In the genomic region with DNA sequence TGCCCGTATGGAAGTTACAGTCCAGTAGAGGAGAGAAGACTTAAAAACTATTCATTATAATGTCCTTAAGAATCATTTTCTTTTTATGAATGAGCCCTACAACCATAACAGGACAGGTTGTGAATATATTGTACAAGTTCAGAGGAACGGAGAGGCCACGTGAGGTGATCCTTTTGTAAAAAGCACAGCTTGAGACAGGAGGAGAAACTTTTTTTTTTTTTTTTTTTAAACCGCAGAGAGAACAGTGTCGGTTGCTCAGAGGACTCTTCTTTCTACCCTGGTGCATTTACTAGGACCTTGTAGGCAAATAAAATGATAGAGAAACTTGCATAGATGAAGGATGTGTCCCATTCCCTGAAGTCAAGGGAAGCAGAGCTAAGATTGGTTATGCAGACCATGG, we compare ENCODE assay signal across 15 cellular contexts. TPM values are rescaled to one million over a fixed set of nuclear protein-coding genes. Genes with fewer than 3 reads are reported as not detected.
A peak's percentile ranks its signal among the peaks of the same experiment; 100 is the strongest.
DNase-seq lines count a peak whose midpoint lies in the region; ATAC-seq and TF ChIP-seq lines count a peak whose summit lies in the region.
"Had no signal": no experiment of that assay in that cellular context is flagged by ENCODE, and none has a peak within 500 bp of the region (broad histone marks: within the 10 kb centered on the region; RNA-seq: fewer than 3 reads in every experiment).

No MANE protein-coding gene starts in this region.

- in situ Hi-C loops in G401 (cut with HindIII; ENCODE audit: low sequenced_read_pairs) = no loop called here

- H3K4me3 ChIP-seq in thymus (ENCODE audit: low read length) (peak overlapping the region; percentile 5), OCI-LY7 (ENCODE audit: low read depth, low read length, poor library complexity, severe bottlenecking) (no peak overlapping the region)

- no peaks in the 10 kb centered on the region for H3K27me3 Mint-ChIP-seq in activated naive CD4-positive, alpha-beta T cell treated with anti-CD3 and anti-CD28 coated beads for 36 hours (ENCODE audit: low read depth)
- H3K27me3 Mint-ChIP-seq in activated CD8-positive, alpha-beta T cell treated with anti-CD3 and anti-CD28 coated beads for 36 hours = no peaks in the 10 kb centered on the region
- H3K27me3 Mint-ChIP-seq in immature natural killer cell (ENCODE audit: low read depth in 3 of 3) = no peaks in the 10 kb centered on the region

- POLR2A ChIA-PET in activated CD8-positive, alpha-beta T cell treated with anti-CD3 and anti-CD28 coated beads for 36 hours (lab: Charles Lee) = interaction anchor here (1.4 kb wide), 1 partner anchor 10 kb away, joined by 3 read pairs; no protein-coding TSS in a partner anchor
- POLR2A ChIA-PET in OCI-LY7 (lab: Charles Lee) = interaction anchor here (1.4 kb wide), 1 partner anchor 20 kb away, joined by 6 read pairs; no protein-coding TSS in a partner anchor

- H3K9me2 ChIP-seq in OCI-LY7 (ENCODE audit: insufficient read depth, low read length) = no peaks in the 10 kb centered on the region

- peaks cover 100% of the 10 kb centered on the region for H3K79me2 ChIP-seq in OCI-LY7 (ENCODE audit: insufficient read depth, low read depth, low read length)

- no peak for TF ChIP-seq CTCF in activated CD8-positive, alpha-beta T cell treated with anti-CD3 and anti-CD28 coated beads for 36 hours (IDR thresholded peaks at IDR 0.05)
- TF ChIP-seq CTCF in OCI-LY7 (conservative IDR thresholded peaks at IDR 0.05; ENCODE audit: low read length) = no peak

- CTCF ChIA-PET in activated naive CD4-positive, alpha-beta T cell treated with anti-CD3 and anti-CD28 coated beads for 36 hours (lab: Charles Lee) = no interaction called here
- CTCF ChIA-PET in activated CD8-positive, alpha-beta T cell treated with anti-CD3 and anti-CD28 coated beads for 36 hours (lab: Charles Lee) = interaction anchor here (0.9 to 1.1 kb wide), 2 partner anchors 16 to 59 kb away, joined by 3 read pairs; no protein-coding TSS in a partner anchor
- CTCF ChIA-PET in OCI-LY7 (lab: Charles Lee; ENCODE audit: unreplicated experiment) = no interaction called here

- no peaks in the 10 kb centered on the region for H3K9me3 ChIP-seq in thymus (ENCODE audit: control insufficient read depth)
- H3K9me3 ChIP-seq in OCI-LY7 (ENCODE audit: low read length) = peaks cover 30% of the 10 kb centered on the region; the same call in 1 of the 2 replicates

- H3K36me3 ChIP-seq in thymus (ENCODE audit: control insufficient read depth, insufficient read depth) = no peaks in the 10 kb centered on the region
- peaks cover 52% of the 10 kb centered on the region for H3K36me3 ChIP-seq in OCI-LY7 (ENCODE audit: insufficient read depth, low read length)
- H3K36me3 ChIP-seq: brain microvascular endothelial cell had no signal

- peaks cover 80% of the 10 kb centered on the region for H3K4me1 Mint-ChIP-seq in activated naive CD4-positive, alpha-beta T cell treated with anti-CD3 and anti-CD28 coated beads for 36 hours (ENCODE audit: low read depth)
- peaks cover 80% of the 10 kb centered on the region for H3K4me1 Mint-ChIP-seq in activated CD8-positive, alpha-beta T cell treated with anti-CD3 and anti-CD28 coated beads for 36 hours (ENCODE audit: low read depth)
- H3K4me1 Mint-ChIP-seq in immature natural killer cell = peaks cover 90 to 100% of the 10 kb centered on the region in 2 donors

- peak overlapping the region; percentile 1 for H3K27ac Mint-ChIP-seq in activated naive CD4-positive, alpha-beta T cell treated with anti-CD3 and anti-CD28 coated beads for 36 hours
- H3K27ac Mint-ChIP-seq in activated CD8-positive, alpha-beta T cell treated with anti-CD3 and anti-CD28 coated beads for 36 hours = peak overlapping the region; percentile 38
- H3K27ac Mint-ChIP-seq in immature natural killer cell = peak overlapping the region; percentile 13 to 73 (median 52)

- WGBS in thymus = 48% methylated on average over 5 of the region's 5 CpGs

- H2AFZ ChIP-seq in OCI-LY7 (ENCODE audit: low read length) = no peak overlapping the region

- peaks cover 27% of the 10 kb centered on the region for H4K20me1 ChIP-seq in OCI-LY7 (ENCODE audit: insufficient read depth, low read length)

- peak; percentile 44 for DNase-seq in activated naive CD4-positive, alpha-beta T cell treated with anti-CD3 and anti-CD28 coated beads for 36 hours
- no peak for DNase-seq in activated naive CD4-positive, alpha-beta T cell treated with Interleukin-2 at 50 U/mL for 16 hours
- peak; percentile 35 for DNase-seq in activated CD8-positive, alpha-beta T cell treated with anti-CD3 and anti-CD28 coated beads for 36 hours
- DNase-seq in immature natural killer cell (no peak), OCI-LY7 (ENCODE audit: low spot score) (no peak), NCI-H146 (lab: John Stamatoyannopoulos, UW) (no peak), G401 (ENCODE audit: low spot score) (no peak)
- DNase-seq: brain microvascular endothelial cell, foreskin melanocyte, GOT3, NCI-H1694 treated with DMSO at 0.1 percent for 48 hours, NCI-H446 treated with DMSO at 0.1 percent for 48 hours, retina had no signal

- no TSS peak for BruUV-seq in OCI-LY7 (replicated peaks; lab: Mats Ljungman, UMichigan)

- H3K27me3 ChIP-seq in thymus (ENCODE audit: control insufficient read depth, insufficient read depth) = no peaks in the 10 kb centered on the region
- H3K27me3 ChIP-seq: brain microvascular endothelial cell had no signal

- intact Hi-C loops in activated naive CD4-positive, alpha-beta T cell treated with anti-CD3 and anti-CD28 coated beads for 36 hours (cut with micrococcal nuclease) = loop anchor here (2.0 kb wide), 1 partner anchor 30 kb away; no protein-coding TSS in a partner anchor
- intact Hi-C loops in activated CD8-positive, alpha-beta T cell treated with anti-CD3 and anti-CD28 coated beads for 36 hours (cut with micrococcal nuclease) = no loop called here
- intact Hi-C loops in OCI-LY7 (cut with micrococcal nuclease; ENCODE audit: unreplicated experiment) = no loop called here

- H3K9me3 Mint-ChIP-seq in activated naive CD4-positive, alpha-beta T cell treated with anti-CD3 and anti-CD28 coated beads for 36 hours = peaks cover 10% of the 10 kb centered on the region
- peaks cover 14% of the 10 kb centered on the region for H3K9me3 Mint-ChIP-seq in activated CD8-positive, alpha-beta T cell treated with anti-CD3 and anti-CD28 coated beads for 36 hours
- peaks cover 4 to 9% (median 7%) of the 10 kb centered on the region in 6 donors for H3K9me3 Mint-ChIP-seq in immature natural killer cell

- H3K4me1 ChIP-seq in thymus (ENCODE audit: control insufficient read depth, insufficient read depth, low read length) = peaks cover 16% of the 10 kb centered on the region
- H3K4me1 ChIP-seq in OCI-LY7 (ENCODE audit: insufficient read depth, low read length, poor library complexity, severe bottlenecking) = no peaks in the 10 kb centered on the region

- peak; percentile 66 for ATAC-seq in activated CD8-positive, alpha-beta T cell treated with anti-CD3 and anti-CD28 coated beads for 36 hours
- ATAC-seq: HepG2 had no signal

- no peak overlapping the region for H3K27ac ChIP-seq in thymus (ENCODE audit: low read depth)
- H3K27ac ChIP-seq in OCI-LY7 (ENCODE audit: low read depth, low read length, poor library complexity, severe bottlenecking) = no peak overlapping the region
- H3K27ac ChIP-seq: brain microvascular endothelial cell had no signal

- H3K4me2 ChIP-seq in OCI-LY7 (ENCODE audit: low read length) = no peak overlapping the region

- H3K4me3 Mint-ChIP-seq in activated naive CD4-positive, alpha-beta T cell treated with anti-CD3 and anti-CD28 coated beads for 36 hours = peak overlapping the region; percentile 7
- H3K4me3 Mint-ChIP-seq in activated CD8-positive, alpha-beta T cell treated with anti-CD3 and anti-CD28 coated beads for 36 hours = peak overlapping the region; percentile 51
- peak overlapping the region; percentile 22 to 71 (median 48) for H3K4me3 Mint-ChIP-seq in immature natural killer cell

- peaks cover 15% of the 10 kb centered on the region for H3K36me3 Mint-ChIP-seq in activated naive CD4-positive, alpha-beta T cell treated with anti-CD3 and anti-CD28 coated beads for 36 hours (ENCODE audit: low read depth)
- peaks cover 37% of the 10 kb centered on the region for H3K36me3 Mint-ChIP-seq in activated CD8-positive, alpha-beta T cell treated with anti-CD3 and anti-CD28 coated beads for 36 hours (ENCODE audit: low read depth)
- peaks cover 0 to 15% (median 11%) of the 10 kb centered on the region in 3 donors for H3K36me3 Mint-ChIP-seq in immature natural killer cell

RNA-seq across cellular contexts. Expression of gene DYRK1A, which starts 32.1 kb away (rescaled TPM):
- 10 to 100 TPM; 49.8 to 51.4 TPM for total RNA-seq in activated naive CD4-positive, alpha-beta T cell treated with anti-CD3 and anti-CD28 coated beads for 36 hours
- total RNA-seq in activated CD8-positive, alpha-beta T cell treated with anti-CD3 and anti-CD28 coated beads for 36 hours = 10 to 100 TPM; 57.5 to 58.7 TPM
- polyA plus RNA-seq in immature natural killer cell (1 to 10 TPM; 1.8 to 4.8 (median 4.0) TPM), thymus (53.3 TPM)
- total RNA-seq in OCI-LY7 (2014; rRNA removed; shearing (Covaris generic)) = 46.3 and 58.4 TPM in 2 replicates
- 65.1 and 67.1 TPM in 2 replicates for total RNA-seq in OCI-LY7 (2022)
- 36.5 and 51.4 TPM in 2 replicates for total RNA-seq in G401 (2014; rRNA removed; shearing (Covaris generic))

Comparison
In these comparisons a context has a peak if more than half of its experiments do, and no peak if none do; other contexts are left out.
1. DNase-seq: peak in activated naive CD4-positive, alpha-beta T cell treated with anti-CD3 and anti-CD28 coated beads for 36 hours (single experiment) and activated CD8-positive, alpha-beta T cell treated with anti-CD3 and anti-CD28 coated beads for 36 hours (single experiment); none in activated naive CD4-positive, alpha-beta T cell treated with Interleukin-2 at 50 U/mL for 16 hours (single experiment), immature natural killer cell (0 of 3), OCI-LY7 (single experiment), NCI-H146 (single experiment) and G401 (single experiment).
2. H3K27ac Mint-ChIP-seq: peak in every context shown above with its lines; median percentile 52 in immature natural killer cell; 38 in activated CD8-positive, alpha-beta T cell treated with anti-CD3 and anti-CD28 coated beads for 36 hours; 1 in activated naive CD4-positive, alpha-beta T cell treated with anti-CD3 and anti-CD28 coated beads for 36 hours.
3. Peak in every context shown above with its lines, with median percentiles within 50 percentile points of each other: H3K4me3 Mint-ChIP-seq.